ENCODE assay signal across 8 cellular contexts in genomic region chr17:62966426-62967110, GRCh38. TPM values are rescaled to one million over a fixed set of nuclear protein-coding genes. Genes with fewer than 3 reads are reported as not detected.
A peak's percentile ranks its signal among the peaks of the same experiment; 100 is the strongest.
DNase-seq lines count a peak whose midpoint lies in the region; ATAC-seq and TF ChIP-seq lines count a peak whose summit lies in the region.

No MANE protein-coding gene starts in this region.

- H3K9me3 ChIP-seq in CD8-positive, alpha-beta T cell (ENCODE audit: low read length), result no peaks in the 10 kb centered on the region
- peaks cover 2% of the 10 kb centered on the region for H3K9me3 ChIP-seq in trophoblast cell (ENCODE audit: insufficient read depth, low read depth, low read length)
- H3K9me3 ChIP-seq in aorta (ENCODE audit: control insufficient read depth, low read length), result no peaks in the 10 kb centered on the region

- peak overlapping the region; percentile 90 for H3K18ac ChIP-seq in trophoblast cell (ENCODE audit: low read length)

- H3K23ac ChIP-seq in trophoblast cell (ENCODE audit: low read length), result no peak overlapping the region

- no peaks in the 10 kb centered on the region for H3K9me3 Mint-ChIP-seq in CD8-positive, alpha-beta T cell

- H2BK12ac ChIP-seq in trophoblast cell (ENCODE audit: low read length), result peak overlapping the region; percentile 70

- intact Hi-C loops in CD8-positive, alpha-beta T cell (cut with DNase I, micrococcal nuclease), result loop anchor here (5.0 to 10.0 kb wide), 10 partner anchors 84 to 902 kb away; partner anchors contain the start of genes MED13 (in 2 of the 2), METTL2A (in 2 of the 2), CCDC47 (in 1 of the 2) and DDX42 (in 1 of the 2)
- intact Hi-C loops in aorta (cut with DNase I), result loop anchor here in 1 of 2 donors (5.0 to 10.0 kb wide), 3 partner anchors 72 to 149 kb away; no protein-coding TSS in a partner anchor

- H2BK120ac ChIP-seq in trophoblast cell (ENCODE audit: insufficient read depth, low read length, poor library complexity), result peak overlapping the region; percentile 97

- peaks cover 19% of the 10 kb centered on the region for H3K79me2 ChIP-seq in trophoblast cell (ENCODE audit: control insufficient read depth, insufficient read depth, low read length, poor library complexity)

- no peak for TF ChIP-seq CTCF in CD8-positive, alpha-beta T cell (IDR thresholded peaks at IDR 0.05)

- H2BK5ac ChIP-seq in trophoblast cell (ENCODE audit: low read depth, low read length, poor library complexity), result peak overlapping the region; percentile 99

- H4K8ac ChIP-seq in trophoblast cell (ENCODE audit: low read depth, low read length), result peak overlapping the region; percentile 93

- H3K27ac Mint-ChIP-seq in CD8-positive, alpha-beta T cell, result peak overlapping the region; percentile 85

- H3K4me3 Mint-ChIP-seq in CD8-positive, alpha-beta T cell, result peak overlapping the region; percentile 87

- peak overlapping the region; percentile 99 for H4K91ac ChIP-seq in trophoblast cell (ENCODE audit: low read depth, low read length)

- H3K36me3 Mint-ChIP-seq in CD8-positive, alpha-beta T cell, result no peaks in the 10 kb centered on the region

- H3K27me3 ChIP-seq in CD8-positive, alpha-beta T cell (ENCODE audit: insufficient read depth, low read length), result no peaks in the 10 kb centered on the region
- H3K27me3 ChIP-seq in trophoblast cell (ENCODE audit: insufficient read depth, low read length), result no peaks in the 10 kb centered on the region
- H3K27me3 ChIP-seq in aorta (ENCODE audit: control insufficient read depth in 1 of 2, insufficient read depth in 2 of 2, low read length in 1 of 2), result no peaks in the 10 kb centered on the region

- peaks cover 34% of the 10 kb centered on the region for H3K4me1 Mint-ChIP-seq in CD8-positive, alpha-beta T cell (ENCODE audit: low read depth)

- H3K27ac ChIP-seq in CD8-positive, alpha-beta T cell (ENCODE audit: low read depth, low read length), result peak overlapping the region; percentile 49
- H3K27ac ChIP-seq in trophoblast cell (ENCODE audit: low read depth, low read length) (peak overlapping the region; percentile 98), aorta (ENCODE audit: low read depth in 1 of 2, low read length in 2 of 2) (peak overlapping the region in 1 of 2 donors; percentile 75)

- H3K36me3 ChIP-seq in CD8-positive, alpha-beta T cell (ENCODE audit: insufficient read depth, low read length), result no peaks in the 10 kb centered on the region
- H3K36me3 ChIP-seq in trophoblast cell (ENCODE audit: control insufficient read depth in 1 of 2, insufficient read depth in 2 of 2, low read length in 2 of 2) (peaks cover 4% of the 10 kb centered on the region in 2 experiments), aorta (ENCODE audit: control insufficient read depth in 1 of 2, insufficient read depth in 2 of 2, low read length in 1 of 2) (no peaks in the 10 kb centered on the region)

- H3K27me3 Mint-ChIP-seq in CD8-positive, alpha-beta T cell (ENCODE audit: low read depth), result no peaks in the 10 kb centered on the region

- CTCF ChIA-PET in CD8-positive, alpha-beta T cell (lab: Charles Lee), result interaction anchor here (1.4 to 1.8 kb wide), 2 partner anchors 264 to 294 kb away, joined by 4 read pairs; no protein-coding TSS in a partner anchor

- H3K4me2 ChIP-seq in trophoblast cell (ENCODE audit: low read length), result peak overlapping the region; percentile 58

- POLR2A ChIA-PET in CD8-positive, alpha-beta T cell (lab: Charles Lee), result interaction anchor here (0.6 kb wide), 1 partner anchor 1215 kb away, joined by 5 read pairs; no protein-coding TSS in a partner anchor

- peaks cover 23% of the 10 kb centered on the region for H3K4me1 ChIP-seq in CD8-positive, alpha-beta T cell (ENCODE audit: insufficient read depth, low read length)
- H3K4me1 ChIP-seq in trophoblast cell (ENCODE audit: control insufficient read depth in 1 of 2, insufficient read depth in 2 of 2, low read length in 2 of 2) (peaks cover 2 to 8% of the 10 kb centered on the region in 2 experiments), aorta (ENCODE audit: control insufficient read depth in 1 of 2, insufficient read depth in 2 of 2, low read length in 2 of 2) (no peaks in the 10 kb centered on the region)

- peak in 6 of 7 experiments; percentile 5 to 70 (median 56) for DNase-seq in CD8-positive, alpha-beta T cell
- DNase-seq in NCI-H748 (lab: John Stamatoyannopoulos, UW; ENCODE audit: unreplicated experiment) (peak; percentile 55), glomerular visceral epithelial cell (ENCODE audit: extremely low spot score) (peak; percentile 30), trophoblast cell (peak in 1 of 2 donors; percentile 29), aorta (peak; percentile 58 to 90), middle frontal gyrus (ENCODE audit: extremely low spot score, low spot score) (no peak)
- DNase-seq in activated T-helper 9 cell treated with anti-CD3 and anti-CD28 coated beads, Interleukin-2, amount 50 U/mL, for 16 hours (ENCODE audit: low read depth), result peak; percentile 58

- no CpG with 5 or more reads among the region's 76 CpGs for WGBS in trophoblast cell (ENCODE audit: extremely low coverage, insufficient coverage, insufficient read length)
- WGBS in aorta, 2 donors, result 0 to 1% methylated on average over 64 to 76 of the region's 76 CpGs

- H2AK5ac ChIP-seq in trophoblast cell (ENCODE audit: low read length), result peak overlapping the region; percentile 45

- peak overlapping the region; percentile 85 for H4K12ac ChIP-seq in trophoblast cell (ENCODE audit: low read depth, low read length)

- peaks cover 16% of the 10 kb centered on the region for H3K79me1 ChIP-seq in trophoblast cell (ENCODE audit: low read length)

- peak overlapping the region; percentile 98 for H3K9ac ChIP-seq in trophoblast cell (ENCODE audit: low read length)

- peak overlapping the region; percentile 100 for H3K14ac ChIP-seq in trophoblast cell (ENCODE audit: low read length)

- H2AFZ ChIP-seq in trophoblast cell (ENCODE audit: insufficient read depth, low read length, poor library complexity), result peak overlapping the region; percentile 67

- peak; percentile 44 for ATAC-seq in CD8-positive, alpha-beta T cell
- peak; percentile 12 for ATAC-seq in GM21723 (IDR thresholded peaks at IDR 0.05; ENCODE audit: unreplicated experiment)
- no peak for ATAC-seq in aorta (ENCODE audit: low FRiP score)

- H3K4me3 ChIP-seq in CD8-positive, alpha-beta T cell (ENCODE audit: low read depth, low read length), result peak overlapping the region; percentile 52
- H3K4me3 ChIP-seq in trophoblast cell (ENCODE audit: low read depth, low read length) (peak overlapping the region; percentile 93), aorta (ENCODE audit: low read length in 2 of 2) (peak overlapping the region; percentile 95 to 99)

- peak overlapping the region; percentile 96 for H3K4ac ChIP-seq in trophoblast cell (ENCODE audit: low read depth, low read length)

RNA-seq across cellular contexts. Expression of gene TANC2, which starts 0.5 kb away (rescaled TPM):
- total RNA-seq in CD8-positive, alpha-beta T cell, result 10 to 100 TPM; 33.0 to 35.0 TPM
- polyA plus RNA-seq in trophoblast cell (2013), result 81.0 and 87.7 TPM in 2 replicates
- 10 to 100 TPM; 40.5 to 60.7 TPM for total RNA-seq in aorta
- 10 to 100 TPM in 1 of 2 donors, 1 to 10 TPM in 1; 3.0 to 11.0 TPM for polyA plus RNA-seq in aorta
